In the genomic region with DNA sequence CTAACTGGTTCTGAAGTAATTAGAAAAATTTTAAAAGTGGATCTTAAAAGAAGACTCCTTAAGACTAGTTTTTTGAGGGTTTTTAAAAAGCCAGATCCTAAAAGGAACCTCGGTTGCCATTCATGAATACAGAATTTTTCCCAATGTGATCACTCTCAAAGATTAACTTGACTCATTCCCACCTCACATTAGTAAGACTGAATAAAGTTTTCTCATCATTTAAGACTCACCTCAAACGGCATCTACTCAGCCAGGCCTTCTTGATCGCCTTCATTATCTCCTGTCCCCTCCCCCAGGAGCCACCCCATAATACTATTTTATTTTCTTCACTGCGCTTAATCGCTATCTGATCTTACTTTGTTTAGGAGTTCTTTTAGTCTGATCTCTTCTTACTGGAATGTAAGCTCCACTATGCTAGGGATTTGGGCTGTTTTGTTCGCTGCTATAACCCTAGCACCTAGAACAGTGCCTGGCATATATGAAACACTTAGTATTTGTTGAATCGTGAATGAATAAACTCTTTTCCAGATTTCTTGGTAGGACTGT, we compare ENCODE assay signal across 9 cellular contexts.
A peak's percentile ranks its signal among the peaks of the same experiment; 100 is the strongest.
DNase-seq lines count a peak whose midpoint lies in the region.
"Had no signal": no experiment of that assay in that cellular context is flagged by ENCODE, and none has a peak within 500 bp of the region (broad histone marks: within the 10 kb centered on the region; RNA-seq: fewer than 3 reads in every experiment).

No MANE protein-coding gene starts in this region.

- no peaks in the 10 kb centered on the region for H3K36me3 ChIP-seq in stomach smooth muscle (ENCODE audit: control insufficient read depth in 2 of 2, insufficient read depth in 2 of 2, low read length in 2 of 2)
- H3K36me3 ChIP-seq: cardiac muscle cell had no signal

- H3K27me3 Mint-ChIP-seq in T-helper 1 cell treated with Interleukin-12 subunit alpha and Interleukin-12 subunit beta and Interleukin-4 antibody, amounts not matched to agents 30 μg/mL and 1 μg/mL, for 36 hours (ENCODE audit: low read depth), result peaks cover 14% of the 10 kb centered on the region

- peaks cover 16% of the 10 kb centered on the region for H3K4me1 ChIP-seq in stomach smooth muscle (ENCODE audit: control insufficient read depth, insufficient read depth, low read length)

- DNase-seq in T-helper 1 cell (no peak), amniotic epithelial cell (ENCODE audit: low read depth) (peak; percentile 73), kidney tubule cell (ENCODE audit: low spot score) (peak; percentile 45), NCI-H1092 treated with DMSO at 0.1 percent for 48 hours (lab: John Stamatoyannopoulos, UW) (no peak), amniotic stem cell (lab: John Stamatoyannopoulos, UW) (no peak), NCI-H1694 (lab: John Stamatoyannopoulos, UW) (no peak)

- H3K27me3 ChIP-seq in stomach smooth muscle (ENCODE audit: control insufficient read depth in 1 of 2, insufficient read depth in 2 of 2, low read length in 2 of 2), result no peaks in the 10 kb centered on the region

- H3K4me1 Mint-ChIP-seq in T-helper 1 cell treated with Interleukin-12 subunit alpha and Interleukin-12 subunit beta and Interleukin-4 antibody, amounts not matched to agents 30 μg/mL and 1 μg/mL, for 36 hours (ENCODE audit: low read depth), result peaks cover 21% of the 10 kb centered on the region

- peak overlapping the region; percentile 77 to 82 for H3K4me3 ChIP-seq in stomach smooth muscle (ENCODE audit: low read length in 2 of 2)

- peak overlapping the region; percentile 85 for H3K27ac ChIP-seq in stomach smooth muscle (ENCODE audit: low read length)
- H3K27ac ChIP-seq: cardiac muscle cell had no signal

- H3K36me3 Mint-ChIP-seq in T-helper 1 cell treated with Interleukin-12 subunit alpha and Interleukin-12 subunit beta and Interleukin-4 antibody, amounts not matched to agents 30 μg/mL and 1 μg/mL, for 36 hours (ENCODE audit: low read depth), result peaks cover 3% of the 10 kb centered on the region

- peak overlapping the region; percentile 88 for H3K4me3 Mint-ChIP-seq in T-helper 1 cell treated with Interleukin-12 subunit alpha and Interleukin-12 subunit beta and Interleukin-4 antibody, amounts not matched to agents 30 μg/mL and 1 μg/mL, for 36 hours

- H3K9me3 ChIP-seq in stomach smooth muscle (ENCODE audit: control insufficient read depth in 2 of 2, low read length in 2 of 2), result no peaks in the 10 kb centered on the region

- no peak overlapping the region for H3K27ac Mint-ChIP-seq in T-helper 1 cell treated with Interleukin-12 subunit alpha and Interleukin-12 subunit beta and Interleukin-4 antibody, amounts not matched to agents 30 μg/mL and 1 μg/mL, for 36 hours

- H3K9me3 Mint-ChIP-seq in T-helper 1 cell treated with Interleukin-12 subunit alpha and Interleukin-12 subunit beta and Interleukin-4 antibody, amounts not matched to agents 30 μg/mL and 1 μg/mL, for 36 hours, result peaks cover under 1% of the 10 kb centered on the region

- H3K9ac ChIP-seq in stomach smooth muscle (ENCODE audit: low read length in 2 of 2), result peak overlapping the region in 1 of 2 donors; percentile 92

Comparison
In these comparisons a context has a peak if more than half of its experiments do, and no peak if none do; other contexts are left out.
1. DNase-seq: peak in amniotic epithelial cell (single experiment) and kidney tubule cell (single experiment); none in T-helper 1 cell (0 of 5), NCI-H1092 treated with DMSO at 0.1 percent for 48 hours (single experiment), amniotic stem cell (single experiment) and NCI-H1694 (single experiment).